ENCODE assay signal across 31 cellular contexts in the genomic region with DNA sequence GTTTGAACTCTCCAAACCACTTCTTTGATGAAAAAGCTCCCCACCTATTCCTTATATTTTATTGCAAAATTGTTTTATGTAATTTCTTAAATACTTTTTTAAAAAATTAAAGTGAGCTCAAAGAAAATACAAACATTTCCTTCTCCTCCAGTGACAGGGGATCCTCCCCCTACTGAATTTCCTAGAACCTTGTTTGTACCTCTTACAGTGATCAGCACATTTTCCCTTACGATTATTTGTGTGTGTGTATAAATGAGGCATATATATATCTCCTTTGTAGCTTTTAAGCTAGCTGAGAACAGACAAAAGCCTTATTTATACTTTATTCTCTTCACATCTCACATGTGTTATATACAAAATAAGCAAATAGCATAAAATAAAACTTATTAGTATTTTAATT.
"Had no signal": no experiment of that assay in that cellular context is flagged by ENCODE, and none has a peak within 500 bp of the region (broad histone marks: within the 10 kb centered on the region; RNA-seq: fewer than 3 reads in every experiment).

No MANE protein-coding gene starts in this region.

- H3K4me1 ChIP-seq: left ventricle myocardium inferior, parathyroid adenoma, psoas muscle, sigmoid colon, vagina had no signal

- H3K27ac Mint-ChIP-seq: activated T-cell treated with anti-CD3 and anti-CD28 coated beads, Interleukin-2, amount 50 U/mL, for 72 hours; type B pancreatic cell had no signal

- H3K9me3 ChIP-seq: left ventricle myocardium inferior, mucosa of descending colon, psoas muscle, sigmoid colon, vagina had no signal

- H3K36me3 ChIP-seq: brain microvascular endothelial cell, left ventricle myocardium inferior, sigmoid colon, vagina had no signal

- H3K4me3 Mint-ChIP-seq: type B pancreatic cell had no signal

- H3K27me3 ChIP-seq: brain microvascular endothelial cell, sigmoid colon, vagina had no signal

- H3K9me3 Mint-ChIP-seq: activated T-cell treated with anti-CD3 and anti-CD28 coated beads, Interleukin-2, amount 50 U/mL, for 72 hours; stimulated activated memory B cell treated with anti-CD40 and anti-IgM and Interleukin-4, amounts not matched to agents 10 μg/mL and 1 μg/mL and 100 μg/mL, for 72 hours; stimulated activated naive CD8-positive, alpha-beta T cell treated with anti-CD3 and anti-CD28 coated beads, Interleukin-15, amount 100 ng/mL, for 72 hours; type B pancreatic cell had no signal

- H3K27ac ChIP-seq: brain microvascular endothelial cell, coronary artery, dorsolateral prefrontal cortex, left ventricle myocardium inferior, parathyroid adenoma, psoas muscle, sigmoid colon, vagina had no signal

- FAIRE-seq: astrocyte, frontal cortex, islet of Langerhans, small intestine had no signal

- H3K36me3 Mint-ChIP-seq: stimulated activated memory B cell treated with anti-CD40 and anti-IgM and Interleukin-4, amounts not matched to agents 10 μg/mL and 1 μg/mL and 100 μg/mL, for 72 hours; type B pancreatic cell had no signal

- ATAC-seq: activated T-cell treated with anti-CD3 and anti-CD28 coated beads, Interleukin-2, amount 50 U/mL, for 72 hours; mucosa of descending colon; psoas muscle; stimulated activated memory B cell treated with anti-CD40 and anti-IgM and Interleukin-4, amounts not matched to agents 10 μg/mL and 1 μg/mL and 100 μg/mL, for 72 hours had no signal

- H3K27me3 Mint-ChIP-seq: activated CD8-positive, alpha-beta T cell treated with anti-CD3 and anti-CD28 coated beads for 36 hours; activated naive CD8-positive, alpha-beta T cell treated with anti-CD3 and anti-CD28 coated beads, Interleukin-2, amount 10 ng/mL, durations not matched to agents 7 days and 5 days; stimulated activated memory B cell treated with anti-CD40 and anti-IgM and Interleukin-4, amounts not matched to agents 10 μg/mL and 1 μg/mL and 100 μg/mL, for 72 hours; stimulated activated naive CD8-positive, alpha-beta T cell treated with anti-CD3 and anti-CD28 coated beads, Interleukin-15, amount 100 ng/mL, for 72 hours had no signal

- DNase-seq: activated CD4-positive, alpha-beta T cell treated with anti-CD3 and anti-CD28 coated beads for 1 hour; activated CD4-positive, alpha-beta T cell treated with anti-CD3 and anti-CD28 coated beads, Interleukin-2, amount 50 U/mL, for 1 hour; activated CD8-positive, alpha-beta T cell treated with anti-CD3 and anti-CD28 coated beads for 36 hours; activated naive CD4-positive, alpha-beta T cell; activated naive CD8-positive, alpha-beta T cell treated with anti-CD3 and anti-CD28 coated beads, Interleukin-2, amount 10 ng/mL, durations not matched to agents 7 days and 5 days; activated T-cell treated with anti-CD3 and anti-CD28 coated beads for 4 hours; activated T-cell treated with anti-CD3 and anti-CD28 coated beads, Interleukin-2, amount 50 U/mL, for 72 hours; amniotic stem cell; brain microvascular endothelial cell; dorsolateral prefrontal cortex; effector memory CD4-positive, alpha-beta T cell; left ventricle myocardium inferior; mucosa of descending colon; nucleus accumbens; psoas muscle; sigmoid colon; small intestine; stimulated activated CD4-positive, alpha-beta T cell treated with anti-CD3 and anti-CD28 coated beads, Interleukin-1b, Interleukin-23, amount 100 ng/mL, for 48 hours; stimulated activated CD4-positive, alpha-beta T cell treated with anti-CD3 and anti-CD28 coated beads, Interleukin-4, amount 100 ng/mL, for 4 hours; stimulated activated CD8-positive, alpha-beta memory T cell treated with anti-CD3 and anti-CD28 coated beads, Interleukin-4, amount 100 ng/mL, for 48 hours; stimulated activated naive CD8-positive, alpha-beta T cell treated with anti-CD3 and anti-CD28 coated beads, Interleukin-15, amount 100 ng/mL, for 72 hours; substantia nigra; T-helper 1 cell had no signal

- H3K4me3 ChIP-seq: coronary artery, dorsolateral prefrontal cortex, left ventricle myocardium inferior, mucosa of descending colon, psoas muscle, sigmoid colon, vagina had no signal

- H3K9ac ChIP-seq: parathyroid adenoma had no signal
